In genomic region chrX:103254171-103254824, GRCh38 we compare ENCODE assay signal across 1 cellular context.
TF ChIP-seq lines count a peak whose summit lies in the region.

No MANE protein-coding gene starts in this region.

TF ChIP-seq in HEK293, 187 proteins besides CTCF, POLR2A, EP300 and RAD21 (continued from another document):
- TF ChIP-seq PRDM6 (tag by site-specific recombination; IDR thresholded peaks at IDR 0.05) (no peak), ZSCAN16 (tag by site-specific recombination; IDR thresholded peaks at IDR 0.05) (0 out of 2 replicates have a peak, but pooled peaks have one; percentile 7), ZNF521 (tag by site-specific recombination; IDR thresholded peaks at IDR 0.05) (no peak), SP7 (tag by site-specific recombination; IDR thresholded peaks at IDR 0.05) (no peak), ZNF24 (tag by site-specific recombination; IDR thresholded peaks at IDR 0.05) (0 out of 2 replicates have a peak, but pooled peaks have one; percentile 34), ZNF76 (tag by site-specific recombination; IDR thresholded peaks at IDR 0.05; ENCODE audit: borderline replicate concordance, low read depth) (peak; percentile 76), ZNF324 (tag by site-specific recombination; IDR thresholded peaks at IDR 0.05) (no peak), REPIN1 (tag by site-specific recombination; IDR thresholded peaks at IDR 0.05; ENCODE audit: low read depth) (no peak), ZNF426 (tag by site-specific recombination; IDR thresholded peaks at IDR 0.05) (no peak), ZNF302 (tag by site-specific recombination; IDR thresholded peaks at IDR 0.05; ENCODE audit: low read depth) (no peak), ZNF350 (tag by site-specific recombination; IDR thresholded peaks at IDR 0.05) (no peak), ZNF660 (tag by site-specific recombination; IDR thresholded peaks at IDR 0.05) (no peak), ZSCAN4 (tag by site-specific recombination; IDR thresholded peaks at IDR 0.05) (0 out of 2 replicates have a peak, but pooled peaks have one; percentile 26), ZNF239 (tag by site-specific recombination; IDR thresholded peaks at IDR 0.05) (no peak), ZNF366 (tag by site-specific recombination; conservative IDR thresholded peaks at IDR 0.05) (no peak), ZNF610 (tag by site-specific recombination; IDR thresholded peaks at IDR 0.05; ENCODE audit: borderline replicate concordance) (no peak), PRDM1 (tag by site-specific recombination; IDR thresholded peaks at IDR 0.05) (0 out of 2 replicates have a peak, but pooled peaks have one; percentile 16), ZNF514 (tag by site-specific recombination; IDR thresholded peaks at IDR 0.05) (no peak), ZBTB6 (tag by site-specific recombination; IDR thresholded peaks at IDR 0.05) (no peak), ZNF600 (tag by site-specific recombination; IDR thresholded peaks at IDR 0.05) (no peak), ZNF664 (tag by site-specific recombination; IDR thresholded peaks at IDR 0.05) (no peak), GLIS2 (tag by site-specific recombination; IDR thresholded peaks at IDR 0.05) (no peak), ZNF513 (tag by site-specific recombination; IDR thresholded peaks at IDR 0.05) (no peak), ZNF830 (tag by site-specific recombination; IDR thresholded peaks at IDR 0.05; ENCODE audit: low read depth) (no peak), ZNF785 (tag by site-specific recombination; IDR thresholded peaks at IDR 0.05) (no peak), ZNF335 (tag by site-specific recombination; conservative IDR thresholded peaks at IDR 0.05) (no peak; the same call in 1 of the 2 replicates), ZNF658 (tag by site-specific recombination; IDR thresholded peaks at IDR 0.05) (no peak), SP3 (tag by site-specific recombination; IDR thresholded peaks at IDR 0.05) (0 out of 2 replicates have a peak, but pooled peaks have one; percentile 38), ZNF837 (tag by site-specific recombination; IDR thresholded peaks at IDR 0.05) (no peak), ZNF558 (tag by site-specific recombination; IDR thresholded peaks at IDR 0.05) (no peak), KLF9 (tag by site-specific recombination; IDR thresholded peaks at IDR 0.05; ENCODE audit: low read depth) (no peak), ZNF155 (tag by site-specific recombination; IDR thresholded peaks at IDR 0.05) (no peak), ZFHX2 (tag by site-specific recombination; conservative IDR thresholded peaks at IDR 0.05) (0 out of 2 replicates have a peak, but pooled peaks have one; percentile 31), PRDM10 (tag by site-specific recombination; IDR thresholded peaks at IDR 0.05) (peak; percentile 46), INSM2 (tag by site-specific recombination; IDR thresholded peaks at IDR 0.05) (no peak), ZNF416 (tag by site-specific recombination; IDR thresholded peaks at IDR 0.05) (no peak)
